In the genomic region with DNA sequence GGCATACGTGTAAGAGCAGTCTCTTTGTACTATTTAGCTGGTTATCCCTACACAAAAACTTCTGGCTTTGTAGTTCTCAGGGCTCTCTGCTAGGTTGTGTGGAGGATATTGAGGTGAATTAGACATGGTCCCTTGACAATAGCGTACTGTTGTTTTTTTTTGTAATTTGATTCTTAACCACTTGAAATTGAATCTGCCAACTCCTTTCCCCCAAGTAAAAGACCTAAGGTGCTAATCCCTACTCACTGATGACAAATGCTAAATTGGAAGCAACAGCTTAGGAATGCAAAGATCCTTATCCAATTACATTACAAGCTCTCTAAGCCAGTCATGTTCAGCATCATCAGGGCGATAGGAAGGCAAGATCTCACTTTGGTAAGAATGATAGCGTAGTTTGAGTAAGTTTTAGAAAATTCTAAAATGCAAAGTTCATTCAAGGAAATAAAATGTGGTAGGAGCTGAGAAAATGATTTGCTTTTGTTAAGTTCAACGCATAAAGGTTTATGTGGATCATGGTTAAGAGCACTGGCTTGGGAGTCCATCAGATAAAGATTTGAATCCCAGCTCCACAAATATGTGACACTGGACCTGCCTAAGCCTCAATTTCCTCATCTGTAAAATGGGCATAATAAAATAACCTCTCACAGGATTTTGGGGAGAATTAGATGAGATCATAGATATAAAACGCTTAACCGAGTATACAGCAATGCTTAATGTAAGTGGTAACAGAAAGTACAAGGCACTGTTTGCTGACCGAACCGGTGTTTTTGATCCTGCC, we compare ENCODE assay signal across 14 cellular contexts. TPM values are rescaled to one million over a fixed set of nuclear protein-coding genes. Genes with fewer than 3 reads are reported as not detected.
DNase-seq lines count a peak whose midpoint lies in the region; ATAC-seq, FAIRE-seq and TF ChIP-seq lines count a peak whose summit lies in the region.
"Had no signal": no experiment of that assay in that cellular context is flagged by ENCODE, and none has a peak within 500 bp of the region (broad histone marks: within the 10 kb centered on the region; RNA-seq: fewer than 3 reads in every experiment).

No MANE protein-coding gene starts in this region.

- POLR2A ChIA-PET in A549 (lab: Yijun Ruan, JAX): no interaction called here

- TF ChIP-seq CTCF in A549 (IDR thresholded peaks at IDR 0.05) (no peak), endodermal cell (conservative IDR thresholded peaks at IDR 0.05) (no peak)

- H3K9me3 ChIP-seq in A549 (no peaks in the 10 kb centered on the region), endodermal cell (ENCODE audit: control insufficient read depth, low read length) (no peaks in the 10 kb centered on the region)
- H3K9me3 ChIP-seq: ascending aorta had no signal

- DNase-seq in A549 (ENCODE audit: low read depth in 1 of 2, low spot score in 1 of 2): no peak
- no peak for DNase-seq in GM19239 (ENCODE audit: insufficient read length, low spot score)
- peak; percentile 1 for DNase-seq in SK-N-DZ (ENCODE audit: low spot score)
- no peak for DNase-seq in endodermal cell
- DNase-seq in NOMO-1 treated with dmso at 0.1 percent for 144 hours (lab: John Stamatoyannopoulos, UW; ENCODE audit: unreplicated experiment): no peak
- DNase-seq: activated CD4-positive, alpha-beta T cell treated with anti-CD3 and anti-CD28 coated beads, Interleukin-2, amount 50 U/mL, for 48 hours; Kasumi-1; NCI-H774 had no signal

- no peak for TF ChIP-seq EP300 in A549 (IDR thresholded peaks at IDR 0.05)

- no peak overlapping the region for H3K27ac ChIP-seq in A549
- peak overlapping the region; percentile 72 for H3K27ac ChIP-seq in endodermal cell (ENCODE audit: low read depth, low read length)
- H3K27ac ChIP-seq: ascending aorta, SK-N-MC had no signal

- no peaks in the 10 kb centered on the region for H3K4me1 Mint-ChIP-seq in endodermal cell

- no peaks in the 10 kb centered on the region for H3K36me3 ChIP-seq in endodermal cell (ENCODE audit: control insufficient read depth, insufficient read depth, low read length)
- H3K36me3 ChIP-seq: ascending aorta had no signal

- H3K27ac Mint-ChIP-seq in endodermal cell: peak overlapping the region; percentile 76

- no peak overlapping the region for H3K4me3 Mint-ChIP-seq in endodermal cell

- no peak for TF ChIP-seq POLR2A in A549 (IDR thresholded peaks at IDR 0.05; ENCODE audit: low read length)

- peaks cover 47% of the 10 kb centered on the region for H3K27me3 Mint-ChIP-seq in endodermal cell (ENCODE audit: insufficient read depth)

- H3K4me1 ChIP-seq in A549 (peaks cover 20% of the 10 kb centered on the region), endodermal cell (ENCODE audit: control insufficient read depth, insufficient read depth, low read length) (no peaks in the 10 kb centered on the region)

- ATAC-seq in A549 (no peak), HG02938 (IDR thresholded peaks at IDR 0.05; ENCODE audit: unreplicated experiment) (no peak), GM18861 (IDR thresholded peaks at IDR 0.05; ENCODE audit: unreplicated experiment) (no peak), HG03280 (IDR thresholded peaks at IDR 0.05; ENCODE audit: unreplicated experiment) (no peak)

- no peaks in the 10 kb centered on the region for H3K36me3 Mint-ChIP-seq in endodermal cell (ENCODE audit: low read depth)

- no peaks in the 10 kb centered on the region for H3K27me3 ChIP-seq in endodermal cell (ENCODE audit: control insufficient read depth, insufficient read depth, low read length, poor library complexity, severe bottlenecking)
- H3K27me3 ChIP-seq: ascending aorta had no signal

- no peak for TF ChIP-seq RAD21 in A549 (conservative IDR thresholded peaks at IDR 0.05 in 1 of 2, IDR thresholded peaks at IDR 0.05 in 1 of 2)

- CTCF ChIA-PET in A549 (lab: Yijun Ruan, JAX): interaction anchor here (0.9 to 1.1 kb wide), 2 partner anchors 9 to 29 kb away, joined by 3 read pairs; no protein-coding TSS in a partner anchor

- H3K4me3 ChIP-seq in A549 (no peak overlapping the region), endodermal cell (ENCODE audit: low read length) (no peak overlapping the region)
- H3K4me3 ChIP-seq: ascending aorta, SK-N-MC had no signal

- H3K9ac ChIP-seq in endodermal cell (ENCODE audit: extremely low read depth, low read length, poor library complexity, severe bottlenecking): no peak overlapping the region

- H3K4me2 ChIP-seq in A549: no peak overlapping the region

- peaks cover 56% of the 10 kb centered on the region for H3K9me3 Mint-ChIP-seq in endodermal cell

- peak; percentile 67 for FAIRE-seq in A549 (lab: Jason Lieb, UNC)
- peak; percentile 60 for FAIRE-seq in GM19239 (lab: Jason Lieb, UNC)
- FAIRE-seq: urothelium cell line had no signal

- 89% methylated on average over 9 of the region's 9 CpGs for WGBS in A549 (ENCODE audit: missing lambda C conversion rate)
- 72% methylated on average over 8 of the region's 9 CpGs; no CpG with 5 or more reads in 1 of the 2 experiments for WGBS in endodermal cell (ENCODE audit: insufficient coverage in 1 of 2, insufficient read length in 1 of 2), 2 experiments

TF ChIP-seq in A549, 52 proteins besides CTCF, POLR2A, EP300 and RAD21:
- TF ChIP-seq, protein P1, sequence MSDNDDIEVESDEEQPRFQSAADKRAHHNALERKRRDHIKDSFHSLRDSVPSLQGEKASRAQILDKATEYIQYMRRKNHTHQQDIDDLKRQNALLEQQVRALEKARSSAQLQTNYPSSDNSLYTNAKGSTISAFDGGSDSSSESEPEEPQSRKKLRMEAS (IDR thresholded peaks at IDR 0.05): no peak
- TF ChIP-seq CBX2 (IDR thresholded peaks at IDR 0.05; ENCODE audit: borderline replicate concordance, low read depth) (no peak), NPAS2 (CRISPR knock-in tag; IDR thresholded peaks at IDR 0.05; ENCODE audit: borderline replicate concordance) (no peak), MAZ (IDR thresholded peaks at IDR 0.05; ENCODE audit: borderline replicate concordance, low read depth, low read length) (no peak), KDM5A (IDR thresholded peaks at IDR 0.05) (no peak), CEBPB (IDR thresholded peaks at IDR 0.05) (no peak), SREBF2 (IDR thresholded peaks at IDR 0.05) (no peak), NFE2L2 (conservative IDR thresholded peaks at IDR 0.05; ENCODE audit: low read length) (no peak), CHD2 (IDR thresholded peaks at IDR 0.05; ENCODE audit: low read length, partially characterized antibody) (no peak)
- TF ChIP-seq, protein P2, sequence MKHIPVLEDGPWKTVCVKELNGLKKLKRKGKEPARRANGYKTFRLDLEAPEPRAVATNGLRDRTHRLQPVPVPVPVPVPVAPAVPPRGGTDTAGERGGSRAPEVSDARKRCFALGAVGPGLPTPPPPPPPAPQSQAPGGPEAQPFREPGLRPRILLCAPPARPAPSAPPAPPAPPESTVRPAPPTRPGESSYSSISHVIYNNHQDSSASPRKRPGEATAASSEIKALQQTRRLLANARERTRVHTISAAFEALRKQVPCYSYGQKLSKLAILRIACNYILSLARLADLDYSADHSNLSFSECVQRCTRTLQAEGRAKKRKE (CRISPR knock-in tag; IDR thresholded peaks at IDR 0.05; ENCODE audit: low read depth): no peak
- TF ChIP-seq, protein P3, sequence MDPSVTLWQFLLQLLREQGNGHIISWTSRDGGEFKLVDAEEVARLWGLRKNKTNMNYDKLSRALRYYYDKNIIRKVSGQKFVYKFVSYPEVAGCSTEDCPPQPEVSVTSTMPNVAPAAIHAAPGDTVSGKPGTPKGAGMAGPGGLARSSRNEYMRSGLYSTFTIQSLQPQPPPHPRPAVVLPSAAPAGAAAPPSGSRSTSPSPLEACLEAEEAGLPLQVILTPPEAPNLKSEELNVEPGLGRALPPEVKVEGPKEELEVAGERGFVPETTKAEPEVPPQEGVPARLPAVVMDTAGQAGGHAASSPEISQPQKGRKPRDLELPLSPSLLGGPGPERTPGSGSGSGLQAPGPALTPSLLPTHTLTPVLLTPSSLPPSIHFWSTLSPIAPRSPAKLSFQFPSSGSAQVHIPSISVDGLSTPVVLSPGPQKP (IDR thresholded peaks at IDR 0.05; ENCODE audit: low read depth, low read length): no peak
- TF ChIP-seq, protein P4, sequence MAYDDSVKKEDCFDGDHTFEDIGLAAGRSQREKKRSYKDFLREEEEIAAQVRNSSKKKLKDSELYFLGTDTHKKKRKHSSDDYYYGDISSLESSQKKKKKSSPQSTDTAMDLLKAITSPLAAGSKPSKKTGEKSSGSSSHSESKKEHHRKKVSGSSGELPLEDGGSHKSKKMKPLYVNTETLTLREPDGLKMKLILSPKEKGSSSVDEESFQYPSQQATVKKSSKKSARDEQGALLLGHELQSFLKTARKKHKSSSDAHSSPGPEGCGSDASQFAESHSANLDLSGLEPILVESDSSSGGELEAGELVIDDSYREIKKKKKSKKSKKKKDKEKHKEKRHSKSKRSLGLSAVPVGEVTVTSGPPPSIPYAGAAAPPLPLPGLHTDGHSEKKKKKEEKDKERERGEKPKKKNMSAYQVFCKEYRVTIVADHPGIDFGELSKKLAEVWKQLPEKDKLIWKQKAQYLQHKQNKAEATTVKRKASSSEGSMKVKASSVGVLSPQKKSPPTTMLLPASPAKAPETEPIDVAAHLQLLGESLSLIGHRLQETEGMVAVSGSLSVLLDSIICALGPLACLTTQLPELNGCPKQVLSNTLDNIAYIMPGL (CRISPR knock-in tag; IDR thresholded peaks at IDR 0.05; ENCODE audit: borderline replicate concordance): no peak
- TF ChIP-seq, protein P5, sequence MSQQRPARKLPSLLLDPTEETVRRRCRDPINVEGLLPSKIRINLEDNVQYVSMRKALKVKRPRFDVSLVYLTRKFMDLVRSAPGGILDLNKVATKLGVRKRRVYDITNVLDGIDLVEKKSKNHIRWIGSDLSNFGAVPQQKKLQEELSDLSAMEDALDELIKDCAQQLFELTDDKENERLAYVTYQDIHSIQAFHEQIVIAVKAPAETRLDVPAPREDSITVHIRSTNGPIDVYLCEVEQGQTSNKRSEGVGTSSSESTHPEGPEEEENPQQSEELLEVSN (IDR thresholded peaks at IDR 0.05; ENCODE audit: borderline replicate concordance, low read depth): no peak

RNA-seq across cellular contexts. Expression of a gene that starts 39.3 kb away (rescaled TPM):
- polyA plus RNA-seq in A549 (2011; rRNA removed) (8.7 and 9.5 TPM in 2 replicates), A549 (2017; fragmentation: RNase III; extraction: RNeasy Plus Mini Kit Qiagen cat#74134 plus additional on column Dnase treatment) (5.8 to 7.8 TPM (median 5.9 TPM) in 3 replicates)
- polyA plus RNA-seq in A549 (2012; cell fraction: cytosol; rRNA removed): 0.95 and 0.96 TPM in 2 replicates
- polyA plus RNA-seq in A549 (2012; cell fraction: nucleus; rRNA removed): 0.71 and 1.4 TPM in 2 replicates
- polyA minus RNA-seq in A549 (2011; rRNA and poly(A)+ RNA removed): 4.1 and 4.3 TPM in 2 replicates
- 15.1 and 19.0 TPM in 2 replicates for polyA plus RNA-seq in SK-N-DZ (2014; cell fraction: cytosol; rRNA removed)
- 11.7 and 20.2 TPM in 2 replicates for polyA plus RNA-seq in SK-N-DZ (2014; cell fraction: nucleus; rRNA removed)
- 1 to 10 TPM; 3.1 to 3.4 TPM for total RNA-seq in endodermal cell
- 14.8 TPM for polyA plus RNA-seq in endodermal cell (2013, experiment 1 of 2)
- polyA plus RNA-seq in endodermal cell (2013, experiment 2 of 2): 12.0 TPM
